Comparison of ENCODE assay signal across 8 cellular contexts in genomic region chr14:96502621-96503251, GRCh38. TPM values are rescaled to one million over a fixed set of nuclear protein-coding genes. Genes with fewer than 3 reads are reported as not detected.
A peak's percentile ranks its signal among the peaks of the same experiment; 100 is the strongest.
DNase-seq lines count a peak whose midpoint lies in the region; ATAC-seq and TF ChIP-seq lines count a peak whose summit lies in the region.

No MANE protein-coding gene starts in this region.

- H3K4me2 ChIP-seq in OCI-LY3 (ENCODE audit: low read length), result peak overlapping the region; percentile 75

- CTCF ChIA-PET in CD4-positive, alpha-beta memory T cell (lab: Charles Lee; ENCODE audit: partially characterized antibody), result no interaction called here

- H3K9me3 ChIP-seq in CD4-positive, alpha-beta memory T cell (ENCODE audit: control insufficient read depth in 1 of 2, low read length in 2 of 2), result no peaks in the 10 kb centered on the region
- no peaks in the 10 kb centered on the region for H3K9me3 ChIP-seq in OCI-LY3 (ENCODE audit: insufficient read depth, low read length)

- ATAC-seq in GM19023 (IDR thresholded peaks at IDR 0.05; ENCODE audit: unreplicated experiment) (peak; percentile 42), HG03139 (IDR thresholded peaks at IDR 0.05; ENCODE audit: unreplicated experiment) (peak; percentile 33), GM18520 (IDR thresholded peaks at IDR 0.05; ENCODE audit: unreplicated experiment) (no peak)

- H3K36me3 ChIP-seq in CD4-positive, alpha-beta memory T cell (ENCODE audit: insufficient read depth, low read length), result no peaks in the 10 kb centered on the region
- peaks cover 10% of the 10 kb centered on the region for H3K36me3 ChIP-seq in OCI-LY3 (replicated peaks; ENCODE audit: low read depth, low read length)

- H3K27ac Mint-ChIP-seq in CD4-positive, alpha-beta memory T cell, result peak overlapping the region; percentile 95 to 100 (median 98)

- peak overlapping the region; percentile 40 to 88 for H3K4me3 ChIP-seq in CD4-positive, alpha-beta memory T cell (ENCODE audit: low read length in 2 of 2)
- H3K4me3 ChIP-seq in OCI-LY3 (ENCODE audit: low read length), result peak overlapping the region; percentile 94
- peak overlapping the region; percentile 93 for H3K4me3 ChIP-seq in skeletal muscle cell (ENCODE audit: low read depth, low read length)

- H3K27me3 ChIP-seq in CD4-positive, alpha-beta memory T cell (ENCODE audit: insufficient read depth, low read length), result no peaks in the 10 kb centered on the region
- no peaks in the 10 kb centered on the region for H3K27me3 ChIP-seq in OCI-LY3 (ENCODE audit: low read depth, low read length)

- no peak for TF ChIP-seq CTCF in OCI-LY3 (IDR thresholded peaks at IDR 0.05; ENCODE audit: low read depth, low read length)

- intact Hi-C loops in CD4-positive, alpha-beta memory T cell (cut with micrococcal nuclease), result loop anchor here (1.0 kb wide), 3 partner anchors 111 to 295 kb away; partner anchors contain the start of genes ATG2B, GSKIP and VRK1

- POLR2A ChIA-PET in CD4-positive, alpha-beta memory T cell (lab: Charles Lee; ENCODE audit: partially characterized antibody), result interaction anchor here (1.0 to 1.2 kb wide), 2 partner anchors 10 to 111 kb away, joined by 4 to 5 read pairs; partner anchors contain the start of gene AK7

- H3K27ac ChIP-seq in CD4-positive, alpha-beta memory T cell (ENCODE audit: low read depth, low read length), result peak overlapping the region; percentile 94
- peak overlapping the region; percentile 72 for H3K27ac ChIP-seq in OCI-LY3 (ENCODE audit: low read length)

- peaks cover 0 to 3% (median 0%) of the 10 kb centered on the region in 8 donors for H3K9me3 Mint-ChIP-seq in CD4-positive, alpha-beta memory T cell

- no peak overlapping the region; the same call in 1 of the 2 replicates for H2AFZ ChIP-seq in OCI-LY3 (ENCODE audit: low read depth, low read length)

- peaks cover 49% of the 10 kb centered on the region for H3K4me1 ChIP-seq in CD4-positive, alpha-beta memory T cell (ENCODE audit: insufficient read depth, low read length)
- H3K4me1 ChIP-seq in OCI-LY3 (ENCODE audit: low read length), result peaks cover 23% of the 10 kb centered on the region

- in situ Hi-C loops in T47D (cut with HindIII; ENCODE audit: low pct_unique_long_range_greater_than_20kb, low sequenced_read_pairs), result no loop called here

- peak in 1 of 5 donors; percentile 53 for DNase-seq in CD4-positive, alpha-beta memory T cell
- peak; percentile 42 to 47 for DNase-seq in T47D (ENCODE audit: low read depth in 1 of 2, low spot score in 1 of 2)
- peak; percentile 64 for DNase-seq in iPS-NIHi11 (ENCODE audit: low spot score)
- DNase-seq in skeletal muscle cell (ENCODE audit: low read depth), result no peak

- H3K79me2 ChIP-seq in OCI-LY3 (ENCODE audit: low read length), result peaks cover 69% of the 10 kb centered on the region

- peaks cover 0 to 26% of the 10 kb centered on the region in 2 donors for H3K36me3 Mint-ChIP-seq in CD4-positive, alpha-beta memory T cell

- peak overlapping the region; percentile 89 for H3K9ac ChIP-seq in OCI-LY3 (ENCODE audit: low read length)

- peaks cover 28 to 58% (median 45%) of the 10 kb centered on the region in 4 donors for H3K4me1 Mint-ChIP-seq in CD4-positive, alpha-beta memory T cell

- H3K27me3 Mint-ChIP-seq in CD4-positive, alpha-beta memory T cell, result peaks cover 2 to 6% of the 10 kb centered on the region in 2 donors

- H4K20me1 ChIP-seq in OCI-LY3 (ENCODE audit: insufficient read depth, low read length), result peaks cover 48% of the 10 kb centered on the region

- peak overlapping the region; percentile 94 to 99 (median 98) for H3K4me3 Mint-ChIP-seq in CD4-positive, alpha-beta memory T cell

RNA-seq across cellular contexts. Expression of gene PAPOLA, which starts 0.6 kb away (rescaled TPM):
- 100 to 1,000 TPM; 236 to 244 TPM for total RNA-seq in CD4-positive, alpha-beta memory T cell
- 10 to 100 TPM; 74.3 to 78.4 TPM for polyA plus RNA-seq in CD4-positive, alpha-beta memory T cell
